Comparison of ENCODE assay signal across 13 cellular contexts in genomic region chr4:78652282-78652876, GRCh38.
DNase-seq lines count a peak whose midpoint lies in the region; ATAC-seq and TF ChIP-seq lines count a peak whose summit lies in the region.
"Had no signal": no experiment of that assay in that cellular context is flagged by ENCODE, and none has a peak within 500 bp of the region (broad histone marks: within the 10 kb centered on the region; RNA-seq: fewer than 3 reads in every experiment).

No MANE protein-coding gene starts in this region.

- DNase-seq in EH (ENCODE audit: low read depth) = peak; percentile 64
- peak; percentile 47 for DNase-seq in adipocyte (ENCODE audit: low read depth)
- DNase-seq in foreskin fibroblast = peak; percentile 37 to 54
- no peak for DNase-seq in neural progenitor cell (ENCODE audit: low spot score)
- DNase-seq in AG08396 (ENCODE audit: low spot score) = no peak
- DNase-seq in naive thymus-derived CD8-positive, alpha-beta T cell = no peak
- no peak for DNase-seq in islet precursor cell
- DNase-seq: activated CD4-positive, alpha-beta T cell treated with anti-CD3 and anti-CD28 coated beads, Interleukin-2, amount 10 ng/mL, durations not matched to agents 7 days and 5 days; activated naive CD8-positive, alpha-beta T cell treated with anti-CD3 and anti-CD28 coated beads, Interleukin-2, amount 10 ng/mL, durations not matched to agents 7 days and 5 days; NCI-H2171 treated with DMSO at 0.1 percent for 48 hours; SHP77 had no signal

- H3K4me1 Mint-ChIP-seq in neural progenitor cell = peaks cover 5% of the 10 kb centered on the region
- H3K4me1 Mint-ChIP-seq in naive thymus-derived CD8-positive, alpha-beta T cell = peaks cover 5 to 28% (median 13%) of the 10 kb centered on the region in 4 donors

- H3K4me3 ChIP-seq in adipocyte (ENCODE audit: low read length) (no peak overlapping the region), foreskin fibroblast (ENCODE audit: low read depth in 1 of 2, low read length in 2 of 2) (no peak overlapping the region), neural progenitor cell (no peak overlapping the region)

- no peaks in the 10 kb centered on the region for H3K36me3 ChIP-seq in adipocyte (ENCODE audit: control insufficient read depth, insufficient read depth, low read length, severe bottlenecking)
- no peaks in the 10 kb centered on the region for H3K36me3 ChIP-seq in neural progenitor cell

- H3K27me3 ChIP-seq in adipocyte (replicated peaks; ENCODE audit: control insufficient read depth, insufficient read depth, low read length) (no peaks in the 10 kb centered on the region), neural progenitor cell (no peaks in the 10 kb centered on the region)

- H3K9me3 Mint-ChIP-seq in neural progenitor cell = no peaks in the 10 kb centered on the region
- no peaks in the 10 kb centered on the region for H3K9me3 Mint-ChIP-seq in naive thymus-derived CD8-positive, alpha-beta T cell
- H3K9me3 Mint-ChIP-seq: activated CD4-positive, alpha-beta T cell treated with anti-CD3 and anti-CD28 coated beads, Interleukin-2, amount 10 ng/mL, durations not matched to agents 7 days and 5 days; activated naive CD8-positive, alpha-beta T cell treated with anti-CD3 and anti-CD28 coated beads, Interleukin-2, amount 10 ng/mL, durations not matched to agents 7 days and 5 days; mesothelial cell of epicardium had no signal

- no peak for ATAC-seq in GM18873 (IDR thresholded peaks at IDR 0.05; ENCODE audit: low FRiP score, unreplicated experiment)
- no peak for ATAC-seq in naive thymus-derived CD8-positive, alpha-beta T cell

- H2AFZ ChIP-seq in neural progenitor cell (replicated peaks) = peak overlapping the region; percentile 60

- POLR2A ChIA-PET in naive thymus-derived CD8-positive, alpha-beta T cell (lab: Charles Lee) = no interaction called here

- peaks cover 3% of the 10 kb centered on the region for H3K27me3 Mint-ChIP-seq in neural progenitor cell (ENCODE audit: insufficient read depth, low read depth)
- no peaks in the 10 kb centered on the region for H3K27me3 Mint-ChIP-seq in naive thymus-derived CD8-positive, alpha-beta T cell
- H3K27me3 Mint-ChIP-seq: activated naive CD8-positive, alpha-beta T cell treated with anti-CD3 and anti-CD28 coated beads, Interleukin-2, amount 10 ng/mL, durations not matched to agents 7 days and 5 days had no signal

- H3K79me2 ChIP-seq in neural progenitor cell (ENCODE audit: low read depth) = no peaks in the 10 kb centered on the region

- H3K4me1 ChIP-seq in adipocyte (ENCODE audit: control insufficient read depth, insufficient read depth, low read length) (peaks cover 45% of the 10 kb centered on the region), neural progenitor cell (no peaks in the 10 kb centered on the region)

- no peak overlapping the region for H3K27ac ChIP-seq in neural progenitor cell

- TF ChIP-seq CTCF in foreskin fibroblast (IDR thresholded peaks at IDR 0.05; ENCODE audit: low read depth, low read length) = no peak
- TF ChIP-seq CTCF in neural progenitor cell (IDR thresholded peaks at IDR 0.05) = no peak

- H3K9ac ChIP-seq in adipocyte (ENCODE audit: low read length) (no peak overlapping the region), neural progenitor cell (no peak overlapping the region)

- no peaks in the 10 kb centered on the region for H3K9me3 ChIP-seq in adipocyte (ENCODE audit: control insufficient read depth, low read length)
- no peaks in the 10 kb centered on the region for H3K9me3 ChIP-seq in neural progenitor cell (ENCODE audit: low read depth)

- H3K4me2 ChIP-seq in neural progenitor cell = no peak overlapping the region

- H3F3A ChIP-seq in neural progenitor cell (ENCODE audit: low read depth) = no peaks in the 10 kb centered on the region

- no peak overlapping the region for H3K27ac Mint-ChIP-seq in neural progenitor cell
- H3K27ac Mint-ChIP-seq in naive thymus-derived CD8-positive, alpha-beta T cell = peak overlapping the region in 2 of 10 donors; percentile 20 to 27
- H3K27ac Mint-ChIP-seq: activated CD4-positive, alpha-beta T cell treated with anti-CD3 and anti-CD28 coated beads, Interleukin-2, amount 10 ng/mL, durations not matched to agents 7 days and 5 days; activated naive CD8-positive, alpha-beta T cell treated with anti-CD3 and anti-CD28 coated beads, Interleukin-2, amount 10 ng/mL, durations not matched to agents 7 days and 5 days; mesothelial cell of epicardium had no signal

- no peaks in the 10 kb centered on the region for H4K20me1 ChIP-seq in neural progenitor cell (ENCODE audit: low read depth)

- H3K36me3 Mint-ChIP-seq in neural progenitor cell = no peaks in the 10 kb centered on the region
- H3K36me3 Mint-ChIP-seq in naive thymus-derived CD8-positive, alpha-beta T cell = no peaks in the 10 kb centered on the region
- H3K36me3 Mint-ChIP-seq: mesothelial cell of epicardium had no signal

- no peak overlapping the region for H3K4me3 Mint-ChIP-seq in neural progenitor cell
- no peak overlapping the region for H3K4me3 Mint-ChIP-seq in naive thymus-derived CD8-positive, alpha-beta T cell
- H3K4me3 Mint-ChIP-seq: activated CD4-positive, alpha-beta T cell treated with anti-CD3 and anti-CD28 coated beads, Interleukin-2, amount 10 ng/mL, durations not matched to agents 7 days and 5 days; activated naive CD8-positive, alpha-beta T cell treated with anti-CD3 and anti-CD28 coated beads, Interleukin-2, amount 10 ng/mL, durations not matched to agents 7 days and 5 days; mesothelial cell of epicardium had no signal

Comparison
In these comparisons a context has a peak if more than half of its experiments do, and no peak if none do; other contexts are left out.
1. DNase-seq: peak in EH (single experiment), adipocyte (single experiment) and foreskin fibroblast (2 of 2); none in neural progenitor cell (single experiment), AG08396 (single experiment), naive thymus-derived CD8-positive, alpha-beta T cell (0 of 10) and islet precursor cell (single experiment).